Comparison of ENCODE assay signal across 17 cellular contexts in the genomic region with DNA sequence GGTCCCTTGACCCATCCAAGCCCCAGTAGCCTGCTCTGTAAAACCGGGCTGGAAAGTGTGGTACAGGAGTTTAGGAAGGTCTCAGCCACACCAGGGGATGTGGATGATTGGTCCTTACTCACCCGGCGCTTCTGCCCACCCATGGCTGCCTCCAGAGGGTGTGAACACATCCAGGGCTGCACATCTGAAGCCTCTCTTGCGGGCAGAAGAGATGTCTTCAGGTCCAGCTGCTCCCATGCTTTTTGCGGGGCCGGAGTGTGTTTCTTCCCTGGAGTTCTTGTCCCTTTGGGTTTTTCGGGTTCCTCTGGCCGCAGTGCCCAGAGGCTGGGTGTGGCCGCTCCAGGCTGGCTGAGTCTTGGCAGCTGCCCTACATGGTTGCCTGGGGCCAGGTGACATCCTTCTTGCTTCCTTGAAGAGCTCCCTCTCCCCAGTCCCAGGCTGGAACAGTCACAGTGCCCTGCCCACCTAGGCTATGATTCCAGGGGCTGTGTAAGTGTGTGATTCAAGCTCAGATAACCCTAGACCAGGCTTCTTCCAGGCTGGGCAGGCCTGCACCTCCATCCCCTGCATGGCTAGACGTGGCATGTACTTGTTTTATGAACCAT. TPM values are rescaled to one million over a fixed set of nuclear protein-coding genes. Genes with fewer than 3 reads are reported as not detected.
DNase-seq lines count a peak whose midpoint lies in the region; TF ChIP-seq lines count a peak whose summit lies in the region.
"Had no signal": no experiment of that assay in that cellular context is flagged by ENCODE, and none has a peak within 500 bp of the region (broad histone marks: within the 10 kb centered on the region; RNA-seq: fewer than 3 reads in every experiment).

No MANE protein-coding gene starts in this region.

- H3K27ac ChIP-seq in mesenchymal stem cell (ENCODE audit: low read length, poor library complexity, severe bottlenecking) (no peak overlapping the region), suprapubic skin (peak overlapping the region; percentile 82), brain microvascular endothelial cell (no peak overlapping the region)
- H3K27ac ChIP-seq: adrenal gland had no signal

- H3K4me1 ChIP-seq in adipocyte (ENCODE audit: control insufficient read depth, insufficient read depth, low read length) (peaks cover 62% of the 10 kb centered on the region), mesenchymal stem cell (ENCODE audit: control insufficient read depth, insufficient read depth, low read depth, low read length) (peaks cover 5% of the 10 kb centered on the region), suprapubic skin (peaks cover 57% of the 10 kb centered on the region)
- H3K4me1 ChIP-seq: adrenal gland had no signal

- H3K27me3 Mint-ChIP-seq in HFFc6 (ENCODE audit: insufficient read depth): no peaks in the 10 kb centered on the region; the same call in 1 of the 2 replicates
- H3K27me3 Mint-ChIP-seq: activated T-helper 17 cell treated with anti-CD3 and anti-CD28 coated beads, Interleukin-2, amount 50 U/mL, for 72 hours; stimulated activated naive CD8-positive, alpha-beta T cell treated with anti-CD3 and anti-CD28 coated beads, Interleukin-15, Interleukin-2, amounts not matched to agents 100 ng/mL and 50 ng/mL, for 24 hours had no signal

- peak overlapping the region; percentile 25 for H3K4me3 Mint-ChIP-seq in HFFc6
- H3K4me3 Mint-ChIP-seq: activated T-helper 17 cell treated with anti-CD3 and anti-CD28 coated beads, Interleukin-2, amount 50 U/mL, for 72 hours; stimulated activated naive CD8-positive, alpha-beta T cell treated with anti-CD3 and anti-CD28 coated beads, Interleukin-15, Interleukin-2, amounts not matched to agents 100 ng/mL and 50 ng/mL, for 24 hours had no signal

- TF ChIP-seq EP300 in suprapubic skin (IDR thresholded peaks at IDR 0.05): no peak

- no peak overlapping the region for H2AFZ ChIP-seq in mesenchymal stem cell (ENCODE audit: low read depth, low read length)

- H4K91ac ChIP-seq in mesenchymal stem cell (ENCODE audit: low read length): peak overlapping the region; percentile 25

- peak overlapping the region; percentile 2 for H4K8ac ChIP-seq in mesenchymal stem cell (ENCODE audit: low read length)

- in situ Hi-C loops in brain microvascular endothelial cell (cut with HindIII; ENCODE audit: low pct_ligation_motif_present, low sequenced_read_pairs): loop anchor here (25.0 kb wide), 1 partner anchor 123 kb away; no protein-coding TSS in a partner anchor

- no peaks in the 10 kb centered on the region for H3K36me3 ChIP-seq in adipocyte (ENCODE audit: control insufficient read depth, insufficient read depth, low read length, severe bottlenecking)
- H3K36me3 ChIP-seq in mesenchymal stem cell (ENCODE audit: control insufficient read depth in 1 of 2, insufficient read depth in 2 of 2, low read depth in 1 of 2, low read length in 2 of 2): peaks cover 0 to 5% of the 10 kb centered on the region in 2 experiments
- H3K36me3 ChIP-seq in suprapubic skin: no peaks in the 10 kb centered on the region
- H3K36me3 ChIP-seq in brain microvascular endothelial cell (replicated peaks): no peaks in the 10 kb centered on the region
- H3K36me3 ChIP-seq: adrenal gland had no signal

- H3K27me3 ChIP-seq in adipocyte (replicated peaks; ENCODE audit: control insufficient read depth, insufficient read depth, low read length) (no peaks in the 10 kb centered on the region), mesenchymal stem cell (ENCODE audit: control insufficient read depth in 1 of 2, insufficient read depth in 1 of 2, low read length in 2 of 2) (peaks cover 0 to 36% of the 10 kb centered on the region in 2 experiments), suprapubic skin (no peaks in the 10 kb centered on the region), brain microvascular endothelial cell (replicated peaks) (no peaks in the 10 kb centered on the region)
- H3K27me3 ChIP-seq: adrenal gland had no signal

- no peak overlapping the region for H3K14ac ChIP-seq in mesenchymal stem cell (ENCODE audit: low read length in 2 of 2)

- H3K9ac ChIP-seq in adipocyte (ENCODE audit: low read length) (peak overlapping the region; percentile 81), mesenchymal stem cell (ENCODE audit: low read length) (peak overlapping the region; percentile 78)
- H3K9ac ChIP-seq: SK-N-SH had no signal

- H3K4me3 ChIP-seq in adipocyte (ENCODE audit: low read length) (no peak overlapping the region), mesenchymal stem cell (ENCODE audit: insufficient read depth in 1 of 2, low read depth in 1 of 2, low read length in 2 of 2) (no peak overlapping the region), suprapubic skin (no peak overlapping the region), brain microvascular endothelial cell (ENCODE audit: low read depth, low read length) (no peak overlapping the region)
- H3K4me3 ChIP-seq: adrenal gland had no signal

- peak overlapping the region; percentile 34; the same call in 1 of the 2 replicates for H3K27ac Mint-ChIP-seq in HFFc6
- H3K27ac Mint-ChIP-seq: activated T-helper 17 cell treated with anti-CD3 and anti-CD28 coated beads, Interleukin-2, amount 50 U/mL, for 72 hours; stimulated activated naive CD8-positive, alpha-beta T cell treated with anti-CD3 and anti-CD28 coated beads, Interleukin-15, Interleukin-2, amounts not matched to agents 100 ng/mL and 50 ng/mL, for 24 hours had no signal

- no peak for DNase-seq in HFFc6
- DNase-seq in adipocyte (ENCODE audit: low read depth): no peak
- no peak for DNase-seq in mesenchymal stem cell
- no peak for DNase-seq in suprapubic skin (ENCODE audit: low spot score in 2 of 2)
- no peak for DNase-seq in dedifferentiated amniotic fluid mesenchymal stem cell (ENCODE audit: extremely low spot score)
- no peak for DNase-seq in brain microvascular endothelial cell
- no peak for DNase-seq in NCI-H1417 treated with DMSO at 0.1 percent for 48 hours (lab: John Stamatoyannopoulos, UW)
- DNase-seq: activated CD4-positive, CD25-positive, alpha-beta regulatory T cell treated with anti-CD3 and anti-CD28 coated beads, Interleukin-2, amount 50 U/mL, for 72 hours; adrenal gland; central memory CD4-positive, alpha-beta T cell; COR-L47; effector CD4-positive, alpha-beta T cell; NCI-H1694; NCI-H82 had no signal

- no peak overlapping the region for H2BK12ac ChIP-seq in mesenchymal stem cell (ENCODE audit: low read length in 2 of 2)

- no peak overlapping the region for H2BK120ac ChIP-seq in mesenchymal stem cell (ENCODE audit: low read depth, low read length)

- no peak overlapping the region for H3K18ac ChIP-seq in mesenchymal stem cell (ENCODE audit: low read depth in 1 of 2, low read length in 2 of 2)

- no peak for TF ChIP-seq CTCF in HFFc6 (IDR thresholded peaks at IDR 0.05)
- TF ChIP-seq CTCF in suprapubic skin (IDR thresholded peaks at IDR 0.05): no peak
- no peak for TF ChIP-seq CTCF in brain microvascular endothelial cell (IDR thresholded peaks at IDR 0.05; ENCODE audit: low read depth, low read length, missing control alignments)

- H3K4ac ChIP-seq in mesenchymal stem cell (ENCODE audit: low read depth in 1 of 2, low read length in 2 of 2): no peak overlapping the region

- H2BK15ac ChIP-seq in mesenchymal stem cell (ENCODE audit: low read depth, poor library complexity, severe bottlenecking): no peak overlapping the region

- H3K36me3 Mint-ChIP-seq in HFFc6 (ENCODE audit: low read depth): no peaks in the 10 kb centered on the region

- no peak overlapping the region for H2BK5ac ChIP-seq in mesenchymal stem cell (ENCODE audit: low read depth, low read length, poor library complexity, severe bottlenecking)

- TF ChIP-seq POLR2A in suprapubic skin (IDR thresholded peaks at IDR 0.05): no peak

- no peaks in the 10 kb centered on the region for H3K79me1 ChIP-seq in mesenchymal stem cell (replicated peaks; ENCODE audit: low read length, poor library complexity, severe bottlenecking)

- 83% methylated on average over 10 of the region's 10 CpGs for WGBS in mesenchymal stem cell
- WGBS in suprapubic skin: 40% methylated on average over 5 of the region's 10 CpGs

- no peak overlapping the region for H3K4me2 ChIP-seq in mesenchymal stem cell (ENCODE audit: low read length, poor library complexity, severe bottlenecking)
- H3K4me2 ChIP-seq: SK-N-SH had no signal

- no peak overlapping the region for H2AK5ac ChIP-seq in mesenchymal stem cell (ENCODE audit: low read length, severe bottlenecking)

- peaks cover 15% of the 10 kb centered on the region for H3K4me1 Mint-ChIP-seq in HFFc6 (ENCODE audit: low read depth)
- H3K4me1 Mint-ChIP-seq: activated T-helper 17 cell treated with anti-CD3 and anti-CD28 coated beads, Interleukin-2, amount 50 U/mL, for 72 hours had no signal

- H3K9me3 ChIP-seq in adipocyte (ENCODE audit: control insufficient read depth, low read length): no peaks in the 10 kb centered on the region
- H3K9me3 ChIP-seq in mesenchymal stem cell (ENCODE audit: control insufficient read depth, low read length): no peaks in the 10 kb centered on the region
- H3K9me3 ChIP-seq in suprapubic skin: no peaks in the 10 kb centered on the region
- H3K9me3 ChIP-seq: adrenal gland, SK-N-SH had no signal

- H3K23ac ChIP-seq in mesenchymal stem cell (ENCODE audit: low read length in 2 of 2): no peak overlapping the region

- no peaks in the 10 kb centered on the region for H3K9me3 Mint-ChIP-seq in HFFc6
- H3K9me3 Mint-ChIP-seq: activated T-helper 17 cell treated with anti-CD3 and anti-CD28 coated beads, Interleukin-2, amount 50 U/mL, for 72 hours; stimulated activated naive CD8-positive, alpha-beta T cell treated with anti-CD3 and anti-CD28 coated beads, Interleukin-15, Interleukin-2, amounts not matched to agents 100 ng/mL and 50 ng/mL, for 24 hours had no signal

RNA-seq across cellular contexts. Expression of a gene that starts 33.9 kb away (rescaled TPM):
- total RNA-seq in HFFc6 (2021; fragmentation: NEBNext Ultra II Directional; extraction: Animal tissue kit (Norgen Biotek cat#: 25700)): 10 to 100 TPM in 2 of 6 experiments, 1 to 10 TPM in 4; 8.0 to 12.4 (median 9.1) TPM
- 7.0 TPM for polyA plus RNA-seq in mesenchymal stem cell (2013, experiment 1 of 2)
- polyA plus RNA-seq in mesenchymal stem cell (2013, experiment 2 of 2): 9.6 TPM
- total RNA-seq in suprapubic skin: 10 to 100 TPM; 16.7 to 28.3 (median 27.5) TPM

RNA-seq across cellular contexts. Expression of a gene that starts 34.9 kb away (rescaled TPM):
- 10 to 100 TPM; 55.7 to 84.5 (median 69.4) TPM for total RNA-seq in HFFc6 (2021; fragmentation: NEBNext Ultra II Directional; extraction: Animal tissue kit (Norgen Biotek cat#: 25700))
- 39.0 TPM for polyA plus RNA-seq in mesenchymal stem cell (2013, experiment 1 of 2)
- 37.8 TPM for polyA plus RNA-seq in mesenchymal stem cell (2013, experiment 2 of 2)
- total RNA-seq in suprapubic skin: 10 to 100 TPM; 25.3 to 93.8 (median 47.6) TPM
